In genomic region chr1:3652538-3653285, GRCh38 we compare ENCODE assay signal across 1 cellular context.
A peak's percentile ranks its signal among the peaks of the same experiment; 100 is the strongest.
TF ChIP-seq lines count a peak whose summit lies in the region.

No MANE protein-coding gene starts in this region.

TF ChIP-seq in endothelial cell of umbilical vein, 7 proteins besides CTCF, POLR2A, EP300 and RAD21:
- TF ChIP-seq EZH2 (IDR thresholded peaks at IDR 0.05; ENCODE audit: borderline replicate concordance, low read depth, low read length, severe bottlenecking) (peak; percentile 47), POLR2AphosphoS5 (IDR thresholded peaks at IDR 0.05; ENCODE audit: insufficient read depth, low read depth, low read length) (no peak)
